In the genomic region with DNA sequence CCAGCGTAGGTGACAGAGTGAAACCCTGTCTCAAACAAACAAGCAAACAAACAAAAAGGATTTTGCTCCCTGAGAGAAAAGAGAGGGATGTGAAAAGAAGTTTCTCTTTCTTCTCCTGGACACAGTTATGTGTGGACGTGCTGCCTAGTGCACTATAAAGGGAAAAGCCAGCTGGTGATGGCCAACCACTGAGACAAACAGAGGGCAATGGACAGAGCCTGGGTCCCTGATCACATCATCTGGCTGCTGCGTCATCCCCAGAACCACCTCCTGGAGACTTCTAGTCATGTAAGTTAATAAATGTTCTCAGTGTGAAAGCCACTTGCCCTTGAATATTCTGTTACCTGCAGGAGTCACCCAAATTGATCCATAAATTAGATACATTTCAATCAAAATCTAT, we compare ENCODE assay signal across 23 cellular contexts.
A peak's percentile ranks its signal among the peaks of the same experiment; 100 is the strongest.
DNase-seq lines count a peak whose midpoint lies in the region; ATAC-seq, FAIRE-seq and TF ChIP-seq lines count a peak whose summit lies in the region.
"Had no signal": no experiment of that assay in that cellular context is flagged by ENCODE, and none has a peak within 500 bp of the region (broad histone marks: within the 10 kb centered on the region; RNA-seq: fewer than 3 reads in every experiment).

No MANE protein-coding gene starts in this region.

- FAIRE-seq in HepG2 (lab: Jason Lieb, UNC) = no peak
- FAIRE-seq: A549, D721Med, GM12878, GM12892, GM19239 had no signal

- no peak for TF ChIP-seq RAD21 in HepG2 (CRISPR knock-in tag; IDR thresholded peaks at IDR 0.05)

- BruUV-seq in HepG2 (replicated peaks; lab: Mats Ljungman, UMichigan) = no TSS peak

- no peak for TF ChIP-seq POLR2A in right lobe of liver (IDR thresholded peaks at IDR 0.05)
- no peak for TF ChIP-seq POLR2A in HepG2 (IDR thresholded peaks at IDR 0.05; ENCODE audit: insufficient read depth in 1 of 2, low read depth in 2 of 2, low read length in 2 of 2)
- TF ChIP-seq POLR2A in gastrocnemius medialis (IDR thresholded peaks at IDR 0.05) = no peak

- H3K18ac ChIP-seq in neuronal stem cell (ENCODE audit: low read length) (no peak overlapping the region), trophoblast cell (ENCODE audit: low read length) (no peak overlapping the region)

- H3K23ac ChIP-seq in neuronal stem cell (ENCODE audit: low read depth, low read length, poor library complexity) = no peak overlapping the region
- no peak overlapping the region for H3K23ac ChIP-seq in trophoblast cell (ENCODE audit: low read length)

- H3K4me1 ChIP-seq in right lobe of liver (peaks cover 0 to 35% (median 6%) of the 10 kb centered on the region in 4 donors), HepG2 (ENCODE audit: insufficient read depth, low read length) (no peaks in the 10 kb centered on the region), neuronal stem cell (ENCODE audit: control insufficient read depth in 2 of 2, insufficient read depth in 1 of 2, low read depth in 1 of 2, low read length in 2 of 2) (peaks cover 0 to 3% of the 10 kb centered on the region in 2 donors), gastrocnemius medialis (peaks cover 31 to 76% of the 10 kb centered on the region in 2 donors), trophoblast cell (ENCODE audit: control insufficient read depth in 1 of 2, insufficient read depth in 2 of 2, low read length in 2 of 2) (no peaks in the 10 kb centered on the region)
- H3K4me1 ChIP-seq: A549; BLaER1 treated with 17β-estradiol and CSF1 and Interleukin-3, amounts not matched to agents 10 nM and 100 nM; Caco-2 had no signal

- no peak overlapping the region for H3K4me2 ChIP-seq in HepG2 (ENCODE audit: low read depth, low read length)
- no peak overlapping the region for H3K4me2 ChIP-seq in neuronal stem cell (ENCODE audit: insufficient read depth, low read length, poor library complexity, severe bottlenecking)
- no peak overlapping the region for H3K4me2 ChIP-seq in trophoblast cell (ENCODE audit: low read length)
- H3K4me2 ChIP-seq: A549; BLaER1 treated with 17β-estradiol and CSF1 and Interleukin-3, amounts not matched to agents 10 nM and 100 nM had no signal

- H4K91ac ChIP-seq in neuronal stem cell (ENCODE audit: low read depth, low read length, poor library complexity) (no peak overlapping the region), trophoblast cell (ENCODE audit: low read depth, low read length) (no peak overlapping the region)

- H2BK12ac ChIP-seq in neuronal stem cell (ENCODE audit: low read length) (peak overlapping the region; percentile 4), trophoblast cell (ENCODE audit: low read length) (no peak overlapping the region)

- CTCF ChIA-PET in HepG2 (lab: Yijun Ruan, JAX; ENCODE audit: low intra/inter-chr PET ratio, low total read pairs) = no interaction called here

- H3K36me3 ChIP-seq in right lobe of liver = no peaks in the 10 kb centered on the region
- H3K36me3 ChIP-seq in HepG2 (replicated peaks in 1 of 2; ENCODE audit: control insufficient read depth in 1 of 2, insufficient read depth in 2 of 2, low read length in 2 of 2) = no peaks in the 10 kb centered on the region
- no peaks in the 10 kb centered on the region for H3K36me3 ChIP-seq in neuronal stem cell (replicated peaks in 1 of 2; ENCODE audit: control insufficient read depth in 2 of 2, insufficient read depth in 2 of 2, low read length in 2 of 2)
- H3K36me3 ChIP-seq in gastrocnemius medialis = no peaks in the 10 kb centered on the region
- H3K36me3 ChIP-seq in trophoblast cell (ENCODE audit: control insufficient read depth in 1 of 2, insufficient read depth in 2 of 2, low read length in 2 of 2) = no peaks in the 10 kb centered on the region
- H3K36me3 ChIP-seq: BLaER1 treated with 17β-estradiol and CSF1 and Interleukin-3, amounts not matched to agents 10 nM and 100 nM had no signal

- H3K4ac ChIP-seq in neuronal stem cell (ENCODE audit: low read length) (no peak overlapping the region), trophoblast cell (ENCODE audit: low read depth, low read length) (no peak overlapping the region)

- TF ChIP-seq EP300 in HepG2 (IDR thresholded peaks at IDR 0.05; ENCODE audit: low read depth in 2 of 2, low read length in 2 of 2) (no peak), HepG2 (CRISPR knock-in tag; IDR thresholded peaks at IDR 0.05; ENCODE audit: borderline replicate concordance) (no peak)

- in situ Hi-C loops in HepG2 (cut with HindIII; ENCODE audit: extremely low pct_ligation_motif_present, low pct_unique_long_range_greater_than_20kb) = no loop called here
- in situ Hi-C loops in gastrocnemius medialis (cut with MboI; ENCODE audit: low sequenced_read_pairs in 4 of 4) = no loop called here

- ATAC-seq in right lobe of liver = peak in 3 of 4 donors; percentile 42 to 54 (median 44)
- ATAC-seq in HepG2 = no peak
- ATAC-seq in gastrocnemius medialis = peak in 1 of 2 donors; percentile 41
- ATAC-seq in GM18502 (IDR thresholded peaks at IDR 0.05; ENCODE audit: poor library complexity, unreplicated experiment) = no peak
- ATAC-seq: A549; CD8-positive, alpha-beta T cell; GM12878 had no signal

- H2BK120ac ChIP-seq in neuronal stem cell (ENCODE audit: low read depth, low read length) (no peak overlapping the region), trophoblast cell (ENCODE audit: insufficient read depth, low read length, poor library complexity) (no peak overlapping the region)

- H2BK15ac ChIP-seq in neuronal stem cell (ENCODE audit: low read length) = no peak overlapping the region

- no peak overlapping the region for H3K4me3 ChIP-seq in right lobe of liver
- no peak overlapping the region for H3K4me3 ChIP-seq in HepG2 (replicated peaks in 1 of 3; ENCODE audit: insufficient read depth in 1 of 3, low read depth in 2 of 3, low read length in 3 of 3)
- no peak overlapping the region for H3K4me3 ChIP-seq in neuronal stem cell (ENCODE audit: low read length in 2 of 2)
- no peak overlapping the region for H3K4me3 ChIP-seq in gastrocnemius medialis
- H3K4me3 ChIP-seq in trophoblast cell (ENCODE audit: low read depth, low read length) = no peak overlapping the region
- H3K4me3 ChIP-seq: A549; BLaER1 treated with 17β-estradiol and CSF1 and Interleukin-3, amounts not matched to agents 10 nM and 100 nM; GM12878 had no signal

- H2BK5ac ChIP-seq in neuronal stem cell (ENCODE audit: low read length) = no peak overlapping the region
- no peak overlapping the region for H2BK5ac ChIP-seq in trophoblast cell (ENCODE audit: low read depth, low read length, poor library complexity)

- H2AK5ac ChIP-seq in neuronal stem cell (ENCODE audit: low read depth, low read length) (no peak overlapping the region), trophoblast cell (ENCODE audit: low read length) (no peak overlapping the region)

- H4K12ac ChIP-seq in trophoblast cell (ENCODE audit: low read depth, low read length) = no peak overlapping the region

- intact Hi-C loops in right lobe of liver (cut with DNase I) = no loop called here
- intact Hi-C loops in HepG2 (cut with micrococcal nuclease; ENCODE audit: unreplicated experiment) = loop anchor here (2.0 kb wide), 1 partner anchor 19 kb away; no protein-coding TSS in a partner anchor
- intact Hi-C loops in gastrocnemius medialis (cut with DNase I; ENCODE audit: low total_unique reads) = no loop called here

- H4K8ac ChIP-seq in neuronal stem cell (ENCODE audit: low read depth, low read length) (no peak overlapping the region), trophoblast cell (ENCODE audit: low read depth, low read length) (no peak overlapping the region)

- H3K27ac ChIP-seq in right lobe of liver (peak overlapping the region in 2 of 3 donors; percentile 72), HepG2 (ENCODE audit: extremely low read length, insufficient read depth, low read length) (no peak overlapping the region), neuronal stem cell (replicated peaks; ENCODE audit: low read length) (no peak overlapping the region), gastrocnemius medialis (peak overlapping the region; percentile 22 to 89 (median 50)), trophoblast cell (ENCODE audit: low read depth, low read length) (no peak overlapping the region)
- H3K27ac ChIP-seq: 22Rv1; A549; BLaER1 treated with 17β-estradiol and CSF1 and Interleukin-3, amounts not matched to agents 10 nM and 100 nM; C4-2B had no signal

- WGBS in right lobe of liver (ENCODE audit: insufficient coverage, low coverage, low lambda C conversion rate, missing lambda C conversion rate) = 41% methylated on average over 3 of the region's 3 CpGs
- WGBS in HepG2 (ENCODE audit: low lambda C conversion rate) = 29% methylated on average over 3 of the region's 3 CpGs
- no CpG with 5 or more reads among the region's 3 CpGs for WGBS in neuronal stem cell (ENCODE audit: extremely low coverage in 2 of 2, insufficient read length in 2 of 2, insufficient replicate concordance in 1 of 2), 2 donors
- no CpG with 5 or more reads among the region's 3 CpGs for WGBS in trophoblast cell (ENCODE audit: extremely low coverage, insufficient coverage, insufficient read length)

- no peaks in the 10 kb centered on the region for H3K79me2 ChIP-seq in HepG2 (ENCODE audit: insufficient read depth, low read length)
- H3K79me2 ChIP-seq in trophoblast cell (ENCODE audit: control insufficient read depth, insufficient read depth, low read length, poor library complexity) = no peaks in the 10 kb centered on the region

- no peaks in the 10 kb centered on the region for H3K79me1 ChIP-seq in neuronal stem cell (ENCODE audit: low read depth, low read length)
- no peaks in the 10 kb centered on the region for H3K79me1 ChIP-seq in trophoblast cell (ENCODE audit: low read length)

- H3K9me3 ChIP-seq in right lobe of liver = no peaks in the 10 kb centered on the region
- no peaks in the 10 kb centered on the region for H3K9me3 ChIP-seq in HepG2 (ENCODE audit: low read length)
- no peaks in the 10 kb centered on the region for H3K9me3 ChIP-seq in neuronal stem cell (replicated peaks in 1 of 2; ENCODE audit: control insufficient read depth in 2 of 2, insufficient read depth in 1 of 2, low read depth in 1 of 2, low read length in 2 of 2)
- H3K9me3 ChIP-seq in gastrocnemius medialis = no peaks in the 10 kb centered on the region
- no peaks in the 10 kb centered on the region for H3K9me3 ChIP-seq in trophoblast cell (ENCODE audit: insufficient read depth, low read depth, low read length)
- H3K9me3 ChIP-seq: A549; BLaER1 treated with 17β-estradiol and CSF1 and Interleukin-3, amounts not matched to agents 10 nM and 100 nM; Caco-2 had no signal

- POLR2A ChIA-PET in HepG2 (lab: Yijun Ruan, JAX) = no interaction called here

- H3K14ac ChIP-seq in neuronal stem cell (ENCODE audit: low read length) (no peak overlapping the region), trophoblast cell (ENCODE audit: low read length) (no peak overlapping the region)

- H2AFZ ChIP-seq in HepG2 (ENCODE audit: low read length) = no peak overlapping the region
- no peak overlapping the region for H2AFZ ChIP-seq in neuronal stem cell (ENCODE audit: low read length)
- H2AFZ ChIP-seq in trophoblast cell (ENCODE audit: insufficient read depth, low read length, poor library complexity) = no peak overlapping the region

- H3K9ac ChIP-seq in HepG2 (ENCODE audit: insufficient read depth, low read depth, low read length) (no peak overlapping the region), neuronal stem cell (ENCODE audit: low read depth, low read length, poor library complexity) (no peak overlapping the region), trophoblast cell (ENCODE audit: low read length) (no peak overlapping the region)
- H3K9ac ChIP-seq: BLaER1 treated with 17β-estradiol and CSF1 and Interleukin-3, amounts not matched to agents 10 nM and 100 nM had no signal

- no peak for DNase-seq in right lobe of liver
- DNase-seq in HepG2 (ENCODE audit: low spot score) = no peak
- no peak for DNase-seq in neuronal stem cell (ENCODE audit: low spot score)
- DNase-seq in gastrocnemius medialis = no peak
- no peak for DNase-seq in trophoblast cell
- DNase-seq in activated naive CD4-positive, alpha-beta T cell treated with anti-CD3 and anti-CD28 coated beads, Interleukin-2, amount 50 U/mL, for 16 hours = no peak
- DNase-seq: AML-193; Caco-2; Calu3; CD4-positive, alpha-beta T cell; CD8-positive, alpha-beta T cell; DND-41; EL; GDM1 had no signal

- H4K20me1 ChIP-seq in HepG2 (ENCODE audit: insufficient read depth, low read length) = no peaks in the 10 kb centered on the region
- H4K20me1 ChIP-seq: BLaER1 treated with 17β-estradiol and CSF1 and Interleukin-3, amounts not matched to agents 10 nM and 100 nM had no signal

- no peaks in the 10 kb centered on the region for H3K27me3 ChIP-seq in right lobe of liver
- H3K27me3 ChIP-seq in HepG2 (ENCODE audit: control insufficient read depth in 1 of 2, insufficient read depth in 2 of 2, low read length in 2 of 2) = no peaks in the 10 kb centered on the region
- H3K27me3 ChIP-seq in neuronal stem cell (ENCODE audit: control insufficient read depth in 3 of 3, insufficient read depth in 3 of 3, low read depth in 1 of 3, low read length in 3 of 3) = peaks cover 0 to 5% (median 0%) of the 10 kb centered on the region in 3 experiments
- no peaks in the 10 kb centered on the region for H3K27me3 ChIP-seq in gastrocnemius medialis
- H3K27me3 ChIP-seq in trophoblast cell (ENCODE audit: insufficient read depth, low read length) = no peaks in the 10 kb centered on the region
- H3K27me3 ChIP-seq: BLaER1 treated with 17β-estradiol and CSF1 and Interleukin-3, amounts not matched to agents 10 nM and 100 nM had no signal

- no peak for TF ChIP-seq CTCF in right lobe of liver (IDR thresholded peaks at IDR 0.05)
- TF ChIP-seq CTCF in HepG2 (CRISPR knock-in tag; IDR thresholded peaks at IDR 0.05) = no peak
- TF ChIP-seq CTCF in gastrocnemius medialis (IDR thresholded peaks at IDR 0.05 in 4 of 5, conservative IDR thresholded peaks at IDR 0.05 in 1 of 5) = no peak

Comparison
In these comparisons a context has a peak if more than half of its experiments do, and no peak if none do; other contexts are left out.
1. ATAC-seq: peak in right lobe of liver (3 of 4); none in HepG2 (single experiment) and GM18502 (single experiment).
2. H3K27ac ChIP-seq: peak in right lobe of liver (2 of 3) and gastrocnemius medialis (4 of 4); none in HepG2 (single experiment), neuronal stem cell (single experiment) and trophoblast cell (single experiment).